In the genomic region with DNA sequence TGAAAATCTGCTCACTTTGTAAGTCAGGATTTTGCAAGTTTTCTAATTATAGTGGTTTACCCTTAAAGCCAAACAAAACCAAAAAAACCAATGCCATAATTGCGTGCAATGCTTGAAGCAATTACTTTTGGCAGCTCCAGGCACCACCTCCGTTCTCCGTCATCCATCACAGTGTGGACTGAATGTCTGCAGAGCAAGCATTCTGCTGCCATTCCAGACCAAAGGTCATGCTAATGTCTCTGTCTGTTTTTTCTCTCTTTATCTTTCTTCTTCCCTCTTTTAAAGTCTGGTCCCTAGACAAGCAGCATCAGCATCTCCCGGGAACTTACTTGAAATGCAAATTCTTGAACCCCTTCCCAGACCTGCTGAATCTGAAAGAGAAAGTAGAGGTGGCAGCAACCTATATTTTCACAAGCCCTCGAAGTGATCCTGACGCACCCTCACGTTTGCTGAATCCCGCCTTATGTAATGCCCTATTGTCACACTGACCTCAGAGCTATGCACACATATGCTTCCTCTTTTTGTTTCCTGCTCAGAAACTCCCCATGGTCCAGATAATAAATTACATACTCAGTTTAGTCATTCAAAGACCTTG, we compare ENCODE assay signal across 10 cellular contexts.
DNase-seq lines count a peak whose midpoint lies in the region; ATAC-seq and TF ChIP-seq lines count a peak whose summit lies in the region.
"Had no signal": no experiment of that assay in that cellular context is flagged by ENCODE, and none has a peak within 500 bp of the region (broad histone marks: within the 10 kb centered on the region; RNA-seq: fewer than 3 reads in every experiment).

No MANE protein-coding gene starts in this region.

- H3K27me3 ChIP-seq in subcutaneous abdominal adipose tissue (ENCODE audit: control insufficient read depth in 5 of 5, insufficient read depth in 4 of 5, low read length in 5 of 5), result no peaks in the 10 kb centered on the region

- no peak overlapping the region for H3K4me3 Mint-ChIP-seq in effector memory CD8-positive, alpha-beta T cell
- H3K4me3 Mint-ChIP-seq: natural killer cell treated with Interleukin-12 subunit alpha and Interleukin-12 subunit beta and Interleukin-15 and Interleukin-18, amount 100 ng/mL, for 72 hours had no signal

- H3K27me3 Mint-ChIP-seq in effector memory CD8-positive, alpha-beta T cell, result peaks cover 25 to 34% of the 10 kb centered on the region in 2 donors

- peak; percentile 17 for DNase-seq in AG09309 (ENCODE audit: low read depth)
- DNase-seq in effector memory CD8-positive, alpha-beta T cell, result no peak
- DNase-seq in NCI-H187 (lab: John Stamatoyannopoulos, UW), result no peak
- no peak for DNase-seq in NCI-H1092 treated with DMSO at 0.1 percent for 48 hours (lab: John Stamatoyannopoulos, UW)
- no peak for DNase-seq in activated T-cell treated with anti-CD3 and anti-CD28 coated beads, Interleukin-2, amount 50 U/mL, for 1 hour

- no peak overlapping the region for H3K27ac Mint-ChIP-seq in effector memory CD8-positive, alpha-beta T cell
- H3K27ac Mint-ChIP-seq: natural killer cell treated with Interleukin-12 subunit alpha and Interleukin-12 subunit beta and Interleukin-15 and Interleukin-18, amount 100 ng/mL, for 72 hours had no signal

- H3K4me3 ChIP-seq in AG09309 (ENCODE audit: control insufficient read depth, low read depth, low read length) (no peak overlapping the region), subcutaneous abdominal adipose tissue (ENCODE audit: low read depth in 1 of 5, low read length in 5 of 5) (peak overlapping the region in 4 of 5 donors; percentile 0 to 16 (median 14))

- H3K9me3 ChIP-seq in subcutaneous abdominal adipose tissue (ENCODE audit: control insufficient read depth in 5 of 5, low read length in 5 of 5), result no peaks in the 10 kb centered on the region

- H3K4me1 Mint-ChIP-seq in effector memory CD8-positive, alpha-beta T cell (ENCODE audit: low read depth in 2 of 2), result no peaks in the 10 kb centered on the region

- no peaks in the 10 kb centered on the region for H3K36me3 ChIP-seq in subcutaneous abdominal adipose tissue (ENCODE audit: control insufficient read depth in 5 of 5, insufficient read depth in 5 of 5, low read length in 5 of 5)

- no peak overlapping the region for H3K27ac ChIP-seq in subcutaneous abdominal adipose tissue (ENCODE audit: low read depth, low read length)
- H3K27ac ChIP-seq: C4-2B had no signal

- no peak for TF ChIP-seq CTCF in AG09309 (IDR thresholded peaks at IDR 0.05; ENCODE audit: control insufficient read depth, insufficient read depth, low read depth, low read length, missing control alignments)

- H3K9me3 Mint-ChIP-seq in effector memory CD8-positive, alpha-beta T cell, result peaks cover 0 to 1% of the 10 kb centered on the region in 2 donors
- H3K9me3 Mint-ChIP-seq: natural killer cell treated with Interleukin-12 subunit alpha and Interleukin-12 subunit beta and Interleukin-15 and Interleukin-18, amount 100 ng/mL, for 72 hours had no signal

- peaks cover 0 to 29% (median 19%) of the 10 kb centered on the region in 5 donors for H3K4me1 ChIP-seq in subcutaneous abdominal adipose tissue (ENCODE audit: control insufficient read depth in 5 of 5, insufficient read depth in 5 of 5, low read length in 5 of 5)

- peak overlapping the region in 1 of 5 donors; percentile 33 for H3K9ac ChIP-seq in subcutaneous abdominal adipose tissue (ENCODE audit: low read length in 5 of 5)

- ATAC-seq in GM19463 (IDR thresholded peaks at IDR 0.05; ENCODE audit: unreplicated experiment) (peak; percentile 52), HG03469 (IDR thresholded peaks at IDR 0.05; ENCODE audit: unreplicated experiment) (peak; percentile 47)
- ATAC-seq in effector memory CD8-positive, alpha-beta T cell (replicated peaks), result peak; percentile 63

- H3K36me3 Mint-ChIP-seq in effector memory CD8-positive, alpha-beta T cell (ENCODE audit: insufficient read depth), result peaks cover 2% of the 10 kb centered on the region
- H3K36me3 Mint-ChIP-seq: natural killer cell treated with Interleukin-12 subunit alpha and Interleukin-12 subunit beta and Interleukin-15 and Interleukin-18, amount 100 ng/mL, for 72 hours had no signal
